13 cellular contexts compared by ENCODE assay signal in the genomic region with DNA sequence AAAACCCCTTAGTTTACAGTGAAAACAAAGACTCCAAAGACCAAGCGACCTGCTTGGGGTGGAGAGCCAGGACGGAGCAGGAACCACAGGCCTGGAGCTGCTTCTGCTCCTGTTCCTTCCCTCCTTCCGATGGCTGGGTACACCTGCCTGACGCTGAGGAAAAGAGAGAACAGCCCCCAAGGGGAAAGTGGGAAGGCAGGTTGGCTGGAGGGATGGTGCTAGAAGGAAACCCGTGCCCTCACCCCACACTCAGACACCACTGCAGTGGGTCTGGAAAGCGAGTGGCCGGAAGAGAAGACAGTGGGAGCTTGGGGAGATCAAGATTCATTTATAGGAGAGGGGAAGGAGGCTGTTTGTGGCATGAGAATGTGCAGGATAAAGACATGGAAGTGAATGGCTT. TPM values are rescaled to one million over a fixed set of nuclear protein-coding genes. Genes with fewer than 3 reads are reported as not detected.
"Had no signal": no experiment of that assay in that cellular context is flagged by ENCODE, and none has a peak within 500 bp of the region (broad histone marks: within the 10 kb centered on the region; RNA-seq: fewer than 3 reads in every experiment).

No MANE protein-coding gene starts in this region.

RNA-seq across cellular contexts. Expression of a gene that starts 5.2 kb away (rescaled TPM):
- total RNA-seq: activated CD8-positive, alpha-beta T cell treated with anti-CD3 and anti-CD28 coated beads for 36 hours; activated naive CD8-positive, alpha-beta T cell treated with anti-CD3 and anti-CD28 coated beads, Interleukin-2, amount 10 ng/mL, durations not matched to agents 7 days and 5 days; ascending aorta; cardiac muscle cell; dermis microvascular lymphatic vessel endothelial cell; endothelial cell of umbilical vein; fibroblast of lung; fibroblast of villous mesenchyme; glomerular endothelial cell; T-helper 2 cell treated with Interferon-gamma antibody and Interleukin-4, amounts not matched to agents 100 ng/mL and 5 ng/mL, for 36 hours had no signal
- polyA plus RNA-seq: cardiac muscle cell, endothelial cell of umbilical vein, fibroblast of lung had no signal

RNA-seq across cellular contexts. Expression of a gene that starts 51.6 kb away (rescaled TPM):
- total RNA-seq: activated naive CD8-positive, alpha-beta T cell treated with anti-CD3 and anti-CD28 coated beads, Interleukin-2, amount 10 ng/mL, durations not matched to agents 7 days and 5 days; activated T-helper 17 cell treated with anti-CD3 and anti-CD28 coated beads, Interleukin-2, amount 50 U/mL, for 72 hours; ascending aorta; cardiac muscle cell; colonic mucosa; endothelial cell of umbilical vein; fibroblast of lung; fibroblast of villous mesenchyme had no signal
- polyA plus RNA-seq: cardiac muscle cell, esophagus, fibroblast of lung had no signal
